ENCODE assay signal across 2 cellular contexts in genomic region chr9:101463397-101463796, GRCh38.
TF ChIP-seq lines count a peak whose summit lies in the region.

No MANE protein-coding gene starts in this region.

TF ChIP-seq in IMR-90, 13 proteins besides CTCF, POLR2A, EP300 and RAD21:
- TF ChIP-seq MAFK (IDR thresholded peaks at IDR 0.05; ENCODE audit: low read depth, low read length): no peak
- no peak for TF ChIP-seq CHD1 (IDR thresholded peaks at IDR 0.05; ENCODE audit: low read depth, low read length)
- TF ChIP-seq MAZ (IDR thresholded peaks at IDR 0.05; ENCODE audit: borderline replicate concordance, low read depth, low read length): no peak
- TF ChIP-seq USF2 (IDR thresholded peaks at IDR 0.05; ENCODE audit: low read depth, low read length): no peak
- TF ChIP-seq, protein P1, sequence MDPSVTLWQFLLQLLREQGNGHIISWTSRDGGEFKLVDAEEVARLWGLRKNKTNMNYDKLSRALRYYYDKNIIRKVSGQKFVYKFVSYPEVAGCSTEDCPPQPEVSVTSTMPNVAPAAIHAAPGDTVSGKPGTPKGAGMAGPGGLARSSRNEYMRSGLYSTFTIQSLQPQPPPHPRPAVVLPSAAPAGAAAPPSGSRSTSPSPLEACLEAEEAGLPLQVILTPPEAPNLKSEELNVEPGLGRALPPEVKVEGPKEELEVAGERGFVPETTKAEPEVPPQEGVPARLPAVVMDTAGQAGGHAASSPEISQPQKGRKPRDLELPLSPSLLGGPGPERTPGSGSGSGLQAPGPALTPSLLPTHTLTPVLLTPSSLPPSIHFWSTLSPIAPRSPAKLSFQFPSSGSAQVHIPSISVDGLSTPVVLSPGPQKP (IDR thresholded peaks at IDR 0.05; ENCODE audit: borderline replicate concordance, low read depth, low read length): no peak
- TF ChIP-seq RCOR1 (IDR thresholded peaks at IDR 0.05; ENCODE audit: insufficient replicate concordance, low read length): no peak
- no peak for TF ChIP-seq FOS (IDR thresholded peaks at IDR 0.05; ENCODE audit: low read depth, low read length)
- no peak for TF ChIP-seq MXI1 (IDR thresholded peaks at IDR 0.05; ENCODE audit: borderline replicate concordance, low read depth, low read length)

TF ChIP-seq in K562, 482 proteins besides CTCF, POLR2A, EP300 and RAD21:
- TF ChIP-seq MTA3 (IDR thresholded peaks at IDR 0.05; ENCODE audit: borderline replicate concordance) (no peak), SAFB2 (IDR thresholded peaks at IDR 0.05; ENCODE audit: borderline replicate concordance, low read depth, low read length, severe bottlenecking) (no peak), ZNF3 (CRISPR knock-in tag; IDR thresholded peaks at IDR 0.05) (no peak), HDAC6 (IDR thresholded peaks at IDR 0.05; ENCODE audit: low read depth, low read length) (no peak), ZNF507 (tag; conservative IDR thresholded peaks at IDR 0.05) (no peak), ZNF174 (CRISPR knock-in tag; IDR thresholded peaks at IDR 0.05) (no peak), ZNF436 (CRISPR knock-in tag; IDR thresholded peaks at IDR 0.05) (no peak), SMARCA4 (IDR thresholded peaks at IDR 0.05) (no peak), ZNF24 (IDR thresholded peaks at IDR 0.05) (no peak), HNRNPL (IDR thresholded peaks at IDR 0.05; ENCODE audit: low read depth, low read length) (no peak), HDAC2 (IDR thresholded peaks at IDR 0.05) (no peak)
- TF ChIP-seq, protein P2, sequence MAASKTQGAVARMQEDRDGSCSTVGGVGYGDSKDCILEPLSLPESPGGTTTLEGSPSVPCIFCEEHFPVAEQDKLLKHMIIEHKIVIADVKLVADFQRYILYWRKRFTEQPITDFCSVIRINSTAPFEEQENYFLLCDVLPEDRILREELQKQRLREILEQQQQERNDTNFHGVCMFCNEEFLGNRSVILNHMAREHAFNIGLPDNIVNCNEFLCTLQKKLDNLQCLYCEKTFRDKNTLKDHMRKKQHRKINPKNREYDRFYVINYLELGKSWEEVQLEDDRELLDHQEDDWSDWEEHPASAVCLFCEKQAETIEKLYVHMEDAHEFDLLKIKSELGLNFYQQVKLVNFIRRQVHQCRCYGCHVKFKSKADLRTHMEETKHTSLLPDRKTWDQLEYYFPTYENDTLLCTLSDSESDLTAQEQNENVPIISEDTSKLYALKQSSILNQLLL (CRISPR knock-in tag; IDR thresholded peaks at IDR 0.05; ENCODE audit: borderline replicate concordance): no peak
- TF ChIP-seq, protein P3, sequence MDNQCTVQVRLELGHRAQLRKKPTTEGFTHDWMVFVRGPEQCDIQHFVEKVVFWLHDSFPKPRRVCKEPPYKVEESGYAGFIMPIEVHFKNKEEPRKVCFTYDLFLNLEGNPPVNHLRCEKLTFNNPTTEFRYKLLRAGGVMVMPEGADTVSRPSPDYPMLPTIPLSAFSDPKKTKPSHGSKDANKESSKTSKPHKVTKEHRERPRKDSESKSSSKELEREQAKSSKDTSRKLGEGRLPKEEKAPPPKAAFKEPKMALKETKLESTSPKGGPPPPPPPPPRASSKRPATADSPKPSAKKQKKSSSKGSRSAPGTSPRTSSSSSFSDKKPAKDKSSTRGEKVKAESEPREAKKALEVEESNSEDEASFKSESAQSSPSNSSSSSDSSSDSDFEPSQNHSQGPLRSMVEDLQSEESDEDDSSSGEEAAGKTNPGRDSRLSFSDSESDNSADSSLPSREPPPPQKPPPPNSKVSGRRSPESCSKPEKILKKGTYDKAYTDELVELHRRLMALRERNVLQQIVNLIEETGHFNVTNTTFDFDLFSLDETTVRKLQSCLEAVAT (IDR thresholded peaks at IDR 0.05): no peak
- TF ChIP-seq, protein P4, sequence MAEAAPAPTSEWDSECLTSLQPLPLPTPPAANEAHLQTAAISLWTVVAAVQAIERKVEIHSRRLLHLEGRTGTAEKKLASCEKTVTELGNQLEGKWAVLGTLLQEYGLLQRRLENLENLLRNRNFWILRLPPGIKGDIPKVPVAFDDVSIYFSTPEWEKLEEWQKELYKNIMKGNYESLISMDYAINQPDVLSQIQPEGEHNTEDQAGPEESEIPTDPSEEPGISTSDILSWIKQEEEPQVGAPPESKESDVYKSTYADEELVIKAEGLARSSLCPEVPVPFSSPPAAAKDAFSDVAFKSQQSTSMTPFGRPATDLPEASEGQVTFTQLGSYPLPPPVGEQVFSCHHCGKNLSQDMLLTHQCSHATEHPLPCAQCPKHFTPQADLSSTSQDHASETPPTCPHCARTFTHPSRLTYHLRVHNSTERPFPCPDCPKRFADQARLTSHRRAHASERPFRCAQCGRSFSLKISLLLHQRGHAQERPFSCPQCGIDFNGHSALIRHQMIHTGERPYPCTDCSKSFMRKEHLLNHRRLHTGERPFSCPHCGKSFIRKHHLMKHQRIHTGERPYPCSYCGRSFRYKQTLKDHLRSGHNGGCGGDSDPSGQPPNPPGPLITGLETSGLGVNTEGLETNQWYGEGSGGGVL (CRISPR knock-in tag; IDR thresholded peaks at IDR 0.05): no peak
